In the genomic region with DNA sequence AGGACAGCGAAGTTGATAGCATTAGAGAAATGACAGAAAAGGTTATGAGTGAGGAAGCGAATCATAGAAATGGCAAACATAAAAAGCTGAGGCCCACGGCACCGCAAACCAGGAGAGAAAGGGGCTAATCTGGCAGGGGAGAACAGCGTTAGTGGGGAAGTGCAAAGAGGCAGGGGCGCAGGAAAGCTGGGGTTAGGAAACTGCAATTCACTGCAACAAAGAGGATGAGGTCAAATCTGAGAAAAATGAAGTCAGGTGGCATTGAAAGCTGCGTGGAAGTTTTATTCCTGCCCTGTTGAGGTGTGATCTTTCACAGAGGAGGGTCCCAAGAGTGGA, we compare ENCODE assay signal across 8 cellular contexts. TPM values are rescaled to one million over a fixed set of nuclear protein-coding genes. Genes with fewer than 3 reads are reported as not detected.
DNase-seq lines count a peak whose midpoint lies in the region; ATAC-seq and TF ChIP-seq lines count a peak whose summit lies in the region.

No MANE protein-coding gene starts in this region.

- no peaks in the 10 kb centered on the region for H3K9me3 Mint-ChIP-seq in activated CD4-positive, alpha-beta T cell treated with anti-CD3 and anti-CD28 coated beads, Interleukin-2, amount 10 ng/mL, durations not matched to agents 24 days and 14 days
- no peaks in the 10 kb centered on the region for H3K9me3 Mint-ChIP-seq in dendritic cell treated with granulocyte-macrophage colony-stimulating factor and Interleukin-4, amounts not matched to agents 40 ng/mL and 50 ng/mL, for 4 days

- H3K27ac Mint-ChIP-seq in activated CD4-positive, alpha-beta T cell treated with anti-CD3 and anti-CD28 coated beads, Interleukin-2, amount 10 ng/mL, durations not matched to agents 24 days and 14 days, result peak overlapping the region; percentile 86
- peak overlapping the region; percentile 50 for H3K27ac Mint-ChIP-seq in dendritic cell treated with granulocyte-macrophage colony-stimulating factor and Interleukin-4, amounts not matched to agents 40 ng/mL and 50 ng/mL, for 4 days

- H3K4me3 ChIP-seq in muscle layer of colon (ENCODE audit: low read depth in 1 of 2, low read length in 2 of 2), result peak overlapping the region; percentile 73 to 92

- CTCF ChIA-PET in HEK293T (lab: Yijun Ruan, JAX), result no interaction called here

- peak overlapping the region; percentile 78 for H3K4me3 Mint-ChIP-seq in activated CD4-positive, alpha-beta T cell treated with anti-CD3 and anti-CD28 coated beads, Interleukin-2, amount 10 ng/mL, durations not matched to agents 24 days and 14 days
- H3K4me3 Mint-ChIP-seq in dendritic cell treated with granulocyte-macrophage colony-stimulating factor and Interleukin-4, amounts not matched to agents 40 ng/mL and 50 ng/mL, for 4 days, result peak overlapping the region; percentile 96

- peak overlapping the region; percentile 90 for H3K9ac ChIP-seq in muscle layer of colon (ENCODE audit: low read length)

- ATAC-seq in HG02973 (IDR thresholded peaks at IDR 0.05; ENCODE audit: unreplicated experiment) (no peak), HG02798 (IDR thresholded peaks at IDR 0.05; ENCODE audit: poor library complexity, unreplicated experiment) (no peak)

- peak overlapping the region; percentile 87 for H3K27ac ChIP-seq in muscle layer of colon (ENCODE audit: low read depth, low read length)

- peaks cover 19% of the 10 kb centered on the region for H3K4me1 Mint-ChIP-seq in activated CD4-positive, alpha-beta T cell treated with anti-CD3 and anti-CD28 coated beads, Interleukin-2, amount 10 ng/mL, durations not matched to agents 24 days and 14 days
- H3K4me1 Mint-ChIP-seq in dendritic cell treated with granulocyte-macrophage colony-stimulating factor and Interleukin-4, amounts not matched to agents 40 ng/mL and 50 ng/mL, for 4 days (ENCODE audit: low read depth), result peaks cover 24% of the 10 kb centered on the region

- intact Hi-C loops in activated CD4-positive, alpha-beta T cell treated with anti-CD3 and anti-CD28 coated beads, Interleukin-2, amount 10 ng/mL, durations not matched to agents 24 days and 14 days (cut with micrococcal nuclease), result loop anchor here (10.0 kb wide), 1 partner anchor 487 kb away; no protein-coding TSS in a partner anchor
- intact Hi-C loops in dendritic cell treated with granulocyte-macrophage colony-stimulating factor and Interleukin-4, amounts not matched to agents 40 ng/mL and 50 ng/mL, for 4 days (cut with micrococcal nuclease), result no loop called here

- H3K27me3 ChIP-seq in muscle layer of colon (ENCODE audit: control insufficient read depth in 1 of 2, insufficient read depth in 2 of 2, low read length in 2 of 2), result no peaks in the 10 kb centered on the region

- DNase-seq in activated CD4-positive, alpha-beta T cell treated with anti-CD3 and anti-CD28 coated beads, Interleukin-2, amount 10 ng/mL, durations not matched to agents 24 days and 14 days, result no peak
- no peak for DNase-seq in activated CD4-positive, alpha-beta T cell treated with anti-CD3 and anti-CD28 coated beads, Interleukin-2, amount 50 U/mL, for 48 hours
- DNase-seq in NCI-H82 (lab: John Stamatoyannopoulos, UW) (peak; percentile 78), HEK293T (ENCODE audit: extremely low spot score) (no peak)

- peaks cover 2% of the 10 kb centered on the region for H3K27me3 Mint-ChIP-seq in activated CD4-positive, alpha-beta T cell treated with anti-CD3 and anti-CD28 coated beads, Interleukin-2, amount 10 ng/mL, durations not matched to agents 24 days and 14 days
- H3K27me3 Mint-ChIP-seq in dendritic cell treated with granulocyte-macrophage colony-stimulating factor and Interleukin-4, amounts not matched to agents 40 ng/mL and 50 ng/mL, for 4 days, result peaks cover 3% of the 10 kb centered on the region

- no peaks in the 10 kb centered on the region for H3K9me3 ChIP-seq in muscle layer of colon (ENCODE audit: low read length)

- no peaks in the 10 kb centered on the region for H3K36me3 ChIP-seq in muscle layer of colon (ENCODE audit: insufficient read depth, low read length)

- POLR2A ChIA-PET in HEK293T (lab: Yijun Ruan, JAX), result interaction anchor here (0.6 to 2.5 kb wide), 4 partner anchors 9 to 88 kb away, joined by 4 to 10 read pairs (median 5); a partner anchor contains a TSS

- H3K4me1 ChIP-seq in muscle layer of colon (ENCODE audit: insufficient read depth, low read length), result peaks cover 21% of the 10 kb centered on the region

- H3K36me3 Mint-ChIP-seq in activated CD4-positive, alpha-beta T cell treated with anti-CD3 and anti-CD28 coated beads, Interleukin-2, amount 10 ng/mL, durations not matched to agents 24 days and 14 days (ENCODE audit: low read depth), result peaks cover 2% of the 10 kb centered on the region
- H3K36me3 Mint-ChIP-seq in dendritic cell treated with granulocyte-macrophage colony-stimulating factor and Interleukin-4, amounts not matched to agents 40 ng/mL and 50 ng/mL, for 4 days (ENCODE audit: low read depth), result peaks cover 6% of the 10 kb centered on the region

TF ChIP-seq in HEK293T, 16 proteins besides CTCF, POLR2A, EP300 and RAD21:
- TF ChIP-seq L3MBTL2 (conservative IDR thresholded peaks at IDR 0.05), result no peak; the same call in 1 of the 2 replicates
- TF ChIP-seq ARNT (IDR thresholded peaks at IDR 0.05), result no peak
- no peak for TF ChIP-seq ZNF384 (IDR thresholded peaks at IDR 0.05)
- no peak for TF ChIP-seq SP1 (IDR thresholded peaks at IDR 0.05)
- TF ChIP-seq LEF1 (IDR thresholded peaks at IDR 0.05; ENCODE audit: borderline replicate concordance), result no peak
- no peak for TF ChIP-seq HDGF (IDR thresholded peaks at IDR 0.05; ENCODE audit: borderline replicate concordance)
- no peak for TF ChIP-seq FOXM1 (IDR thresholded peaks at IDR 0.05; ENCODE audit: borderline replicate concordance)
- TF ChIP-seq FOXK2 (IDR thresholded peaks at IDR 0.05), result no peak
- no peak for TF ChIP-seq CTBP1 (IDR thresholded peaks at IDR 0.05; ENCODE audit: borderline replicate concordance)
- no peak for TF ChIP-seq TARDBP (IDR thresholded peaks at IDR 0.05)
- TF ChIP-seq BHLHE40 (IDR thresholded peaks at IDR 0.05; ENCODE audit: borderline replicate concordance), result no peak
- no peak for TF ChIP-seq FOXA1 (IDR thresholded peaks at IDR 0.05)
TF ChIP-seq in HEK293T: peak in this region for 0.

RNA-seq across cellular contexts. Expression of a gene that starts 0.6 kb away (rescaled TPM):
- total RNA-seq in activated CD4-positive, alpha-beta T cell treated with anti-CD3 and anti-CD28 coated beads, Interleukin-2, amount 10 ng/mL, durations not matched to agents 24 days and 14 days, result 27.5 and 32.7 TPM in 2 replicates
